Comparison of ENCODE assay signal across 9 cellular contexts in the genomic region with DNA sequence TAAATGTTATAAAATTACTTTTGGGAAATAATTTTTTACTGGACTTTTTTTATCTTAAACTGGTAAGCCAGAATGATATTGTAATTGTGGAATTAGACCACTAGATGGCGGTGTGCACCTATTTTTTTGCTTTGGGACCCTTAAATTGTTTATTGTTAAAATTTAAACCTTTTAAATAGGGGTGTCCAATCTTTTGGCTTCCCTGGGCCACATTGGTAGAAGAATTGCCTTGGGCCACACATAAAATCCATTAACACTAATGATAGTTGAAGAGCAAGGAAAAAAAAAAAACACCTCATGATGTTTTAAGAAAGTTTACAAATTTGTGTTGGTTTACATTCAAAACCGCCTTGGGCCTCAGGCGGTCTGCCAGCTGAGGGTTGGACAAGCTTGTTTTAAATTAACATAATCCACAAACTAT. TPM values are rescaled to one million over a fixed set of nuclear protein-coding genes. Genes with fewer than 3 reads are reported as not detected.
A peak's percentile ranks its signal among the peaks of the same experiment; 100 is the strongest.
DNase-seq lines count a peak whose midpoint lies in the region; ATAC-seq and TF ChIP-seq lines count a peak whose summit lies in the region.
"Had no signal": no experiment of that assay in that cellular context is flagged by ENCODE, and none has a peak within 500 bp of the region (broad histone marks: within the 10 kb centered on the region; RNA-seq: fewer than 3 reads in every experiment).

No MANE protein-coding gene starts in this region.

- H3K27ac Mint-ChIP-seq in mesothelial cell of epicardium = no peak overlapping the region
- H3K27ac Mint-ChIP-seq: activated naive CD8-positive, alpha-beta T cell treated with anti-CD3 and anti-CD28 coated beads, Interleukin-2, amount 10 ng/mL, durations not matched to agents 7 days and 5 days had no signal

- H3K36me3 Mint-ChIP-seq in mesothelial cell of epicardium = no peaks in the 10 kb centered on the region
- H3K36me3 Mint-ChIP-seq: activated naive CD8-positive, alpha-beta T cell treated with anti-CD3 and anti-CD28 coated beads, Interleukin-2, amount 10 ng/mL, durations not matched to agents 7 days and 5 days had no signal

- no peaks in the 10 kb centered on the region for H3K4me1 Mint-ChIP-seq in mesothelial cell of epicardium

- peak; percentile 96 for TF ChIP-seq CTCF in mesothelial cell of epicardium (IDR thresholded peaks at IDR 0.05; ENCODE audit: unreplicated experiment)

- peaks cover 37% of the 10 kb centered on the region for H3K27me3 Mint-ChIP-seq in mesothelial cell of epicardium (ENCODE audit: low read depth)

- no peak overlapping the region for H3K4me3 Mint-ChIP-seq in mesothelial cell of epicardium
- H3K4me3 Mint-ChIP-seq: activated naive CD8-positive, alpha-beta T cell treated with anti-CD3 and anti-CD28 coated beads, Interleukin-2, amount 10 ng/mL, durations not matched to agents 7 days and 5 days had no signal

- DNase-seq in NOMO-1 (lab: John Stamatoyannopoulos, UW; ENCODE audit: unreplicated experiment in 2 of 2) = peak; percentile 17 to 21
- no peak for DNase-seq in NOMO-1 treated with DMSO at 0.1 percent for 48 hours (lab: John Stamatoyannopoulos, UW; ENCODE audit: unreplicated experiment)
- DNase-seq in NCI-H1417 (lab: John Stamatoyannopoulos, UW) = peak; percentile 8 to 76 (median 25)
- peak; percentile 18 for DNase-seq in central memory CD4-positive, alpha-beta T cell
- no peak for DNase-seq in mesothelial cell of epicardium (ENCODE audit: low spot score in 2 of 2, unreplicated experiment in 2 of 2)
- no peak for DNase-seq in NCI-H187 (lab: John Stamatoyannopoulos, UW)
- DNase-seq in NCI-H187 treated with DMSO at 0.1 percent for 48 hours (lab: John Stamatoyannopoulos, UW) = no peak
- DNase-seq: activated naive CD8-positive, alpha-beta T cell treated with anti-CD3 and anti-CD28 coated beads, Interleukin-2, amount 10 ng/mL, durations not matched to agents 7 days and 5 days had no signal

- no peak for ATAC-seq in HG03354 (IDR thresholded peaks at IDR 0.05; ENCODE audit: poor library complexity, severe bottlenecking, unreplicated experiment)

- H3K9me3 Mint-ChIP-seq in mesothelial cell of epicardium = peaks cover 3% of the 10 kb centered on the region
- H3K9me3 Mint-ChIP-seq: activated naive CD8-positive, alpha-beta T cell treated with anti-CD3 and anti-CD28 coated beads, Interleukin-2, amount 10 ng/mL, durations not matched to agents 7 days and 5 days had no signal

RNA-seq across cellular contexts. Expression of a gene that starts 28.4 kb away (rescaled TPM):
- total RNA-seq in mesothelial cell of epicardium = 1.0 to 2.0 TPM (median 1.8 TPM) in 3 replicates

Comparison
In these comparisons a context has a peak if more than half of its experiments do, and no peak if none do; other contexts are left out.
1. DNase-seq: peak in NOMO-1 (2 of 2), NCI-H1417 (3 of 3) and central memory CD4-positive, alpha-beta T cell (single experiment); none in NOMO-1 treated with DMSO at 0.1 percent for 48 hours (single experiment), mesothelial cell of epicardium (0 of 2), NCI-H187 (0 of 2) and NCI-H187 treated with DMSO at 0.1 percent for 48 hours (single experiment).